1 cellular context compared by ENCODE assay signal in the genomic region with DNA sequence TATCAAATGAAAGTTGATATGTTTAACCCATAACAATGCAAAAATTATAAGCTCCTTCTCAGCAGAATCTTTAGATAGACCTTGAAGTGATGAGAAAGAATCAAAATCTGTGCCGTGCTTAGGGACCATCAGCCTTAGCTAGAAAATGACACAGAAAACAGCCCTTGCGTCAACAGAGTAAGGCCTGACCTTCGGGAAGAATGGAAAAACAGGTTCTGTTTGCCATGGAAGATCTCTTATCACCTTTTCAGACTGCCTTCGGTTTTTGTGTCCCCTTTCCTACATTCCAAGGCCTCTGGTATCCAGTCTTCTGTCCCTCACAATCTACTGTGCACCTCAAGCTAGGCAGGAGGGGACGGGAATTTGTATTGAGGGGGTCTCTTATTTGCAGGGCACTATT.
A peak's percentile ranks its signal among the peaks of the same experiment; 100 is the strongest.
TF ChIP-seq lines count a peak whose summit lies in the region.

No MANE protein-coding gene starts in this region.

TF ChIP-seq in HepG2, 621 proteins besides CTCF, POLR2A, EP300 and RAD21 (continued from another document and continues in another):
- no peak for TF ChIP-seq BCLAF1 (IDR thresholded peaks at IDR 0.05)
- TF ChIP-seq HNF4G (IDR thresholded peaks at IDR 0.05; ENCODE audit: borderline replicate concordance, low read depth, low read length) = no peak
- no peak for TF ChIP-seq HNF4G (CRISPR knock-in tag; IDR thresholded peaks at IDR 0.05; ENCODE audit: borderline replicate concordance, low read depth)
- no peak for TF ChIP-seq ZNF773 (CRISPR knock-in tag; IDR thresholded peaks at IDR 0.05; ENCODE audit: borderline replicate concordance)
- TF ChIP-seq RELA (CRISPR knock-in tag; IDR thresholded peaks at IDR 0.05) = no peak
- TF ChIP-seq ZZZ3 (CRISPR knock-in tag; IDR thresholded peaks at IDR 0.05; ENCODE audit: borderline replicate concordance) = no peak
- no peak for TF ChIP-seq SOX13 (IDR thresholded peaks at IDR 0.05)
- peak in 1 of 2 experiments; percentile 75; a peak in 2 of 4 replicates for TF ChIP-seq SOX13 (CRISPR knock-in tag; conservative IDR thresholded peaks at IDR 0.05 in 1 of 2, IDR thresholded peaks at IDR 0.05 in 1 of 2)
- no peak for TF ChIP-seq CENPBD1 (CRISPR knock-in tag; IDR thresholded peaks at IDR 0.05; ENCODE audit: borderline replicate concordance, low read depth)
- TF ChIP-seq KDM5B (CRISPR knock-in tag; IDR thresholded peaks at IDR 0.05; ENCODE audit: borderline replicate concordance) = no peak
- TF ChIP-seq SOX6 (IDR thresholded peaks at IDR 0.05) = no peak
- TF ChIP-seq SOX6 (CRISPR knock-in tag; IDR thresholded peaks at IDR 0.05) = peak; percentile 59
- TF ChIP-seq STAG1 (CRISPR knock-in tag; IDR thresholded peaks at IDR 0.05) = peak; percentile 34
- no peak for TF ChIP-seq ZSCAN25 (CRISPR knock-in tag; IDR thresholded peaks at IDR 0.05)
- TF ChIP-seq ATAD3A (CRISPR knock-in tag; IDR thresholded peaks at IDR 0.05) = no peak
- TF ChIP-seq ZNF33B (CRISPR knock-in tag; IDR thresholded peaks at IDR 0.05) = no peak
- TF ChIP-seq NR3C1 (CRISPR knock-in tag; IDR thresholded peaks at IDR 0.05) = no peak
- no peak for TF ChIP-seq FOXK1 (CRISPR knock-in tag; IDR thresholded peaks at IDR 0.05; ENCODE audit: borderline replicate concordance, low read depth)
- TF ChIP-seq KLF15 (CRISPR knock-in tag; IDR thresholded peaks at IDR 0.05; ENCODE audit: borderline replicate concordance) = no peak
- no peak for TF ChIP-seq ZNF737 (CRISPR knock-in tag; IDR thresholded peaks at IDR 0.05; ENCODE audit: borderline replicate concordance)
- TF ChIP-seq RBFOX2 (IDR thresholded peaks at IDR 0.05; ENCODE audit: low read depth, low read length) = no peak
- TF ChIP-seq NONO (IDR thresholded peaks at IDR 0.05) = no peak
- TF ChIP-seq NONO (CRISPR knock-in tag; conservative IDR thresholded peaks at IDR 0.05) = no peak
- TF ChIP-seq ZNF792 (CRISPR knock-in tag; IDR thresholded peaks at IDR 0.05) = 0 out of 2 replicates have a peak, but pooled peaks have one; percentile 23
- no peak for TF ChIP-seq ELF4 (CRISPR knock-in tag; IDR thresholded peaks at IDR 0.05; ENCODE audit: borderline replicate concordance)
- TF ChIP-seq POLR2AphosphoS2 (IDR thresholded peaks at IDR 0.05; ENCODE audit: low read depth, low read length) = no peak
- TF ChIP-seq ZNF619 (CRISPR knock-in tag; IDR thresholded peaks at IDR 0.05) = no peak
- no peak for TF ChIP-seq ZNF33A (CRISPR knock-in tag; IDR thresholded peaks at IDR 0.05; ENCODE audit: borderline replicate concordance)
- TF ChIP-seq MED1 (CRISPR knock-in tag; IDR thresholded peaks at IDR 0.05) = peak; percentile 81
- no peak for TF ChIP-seq PHF5A (CRISPR knock-in tag; IDR thresholded peaks at IDR 0.05; ENCODE audit: low read depth, unreplicated experiment)
- TF ChIP-seq SETDB1 (CRISPR knock-in tag; IDR thresholded peaks at IDR 0.05; ENCODE audit: borderline replicate concordance) = no peak
- TF ChIP-seq, protein P1, sequence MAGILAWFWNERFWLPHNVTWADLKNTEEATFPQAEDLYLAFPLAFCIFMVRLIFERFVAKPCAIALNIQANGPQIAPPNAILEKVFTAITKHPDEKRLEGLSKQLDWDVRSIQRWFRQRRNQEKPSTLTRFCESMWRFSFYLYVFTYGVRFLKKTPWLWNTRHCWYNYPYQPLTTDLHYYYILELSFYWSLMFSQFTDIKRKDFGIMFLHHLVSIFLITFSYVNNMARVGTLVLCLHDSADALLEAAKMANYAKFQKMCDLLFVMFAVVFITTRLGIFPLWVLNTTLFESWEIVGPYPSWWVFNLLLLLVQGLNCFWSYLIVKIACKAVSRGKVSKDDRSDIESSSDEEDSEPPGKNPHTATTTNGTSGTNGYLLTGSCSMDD (CRISPR knock-in tag; IDR thresholded peaks at IDR 0.05) = no peak
- no peak for TF ChIP-seq ZNF598 (CRISPR knock-in tag; IDR thresholded peaks at IDR 0.05; ENCODE audit: borderline replicate concordance)
- TF ChIP-seq ZNF772 (CRISPR knock-in tag; IDR thresholded peaks at IDR 0.05) = no peak
- TF ChIP-seq ZNF496 (CRISPR knock-in tag; IDR thresholded peaks at IDR 0.05; ENCODE audit: insufficient replicate concordance) = no peak
- TF ChIP-seq ZNF350 (CRISPR knock-in tag; IDR thresholded peaks at IDR 0.05; ENCODE audit: borderline replicate concordance, low read depth) = no peak
- no peak for TF ChIP-seq IRX3 (CRISPR knock-in tag; IDR thresholded peaks at IDR 0.05; ENCODE audit: borderline replicate concordance, low read depth)
- TF ChIP-seq, protein P2, sequence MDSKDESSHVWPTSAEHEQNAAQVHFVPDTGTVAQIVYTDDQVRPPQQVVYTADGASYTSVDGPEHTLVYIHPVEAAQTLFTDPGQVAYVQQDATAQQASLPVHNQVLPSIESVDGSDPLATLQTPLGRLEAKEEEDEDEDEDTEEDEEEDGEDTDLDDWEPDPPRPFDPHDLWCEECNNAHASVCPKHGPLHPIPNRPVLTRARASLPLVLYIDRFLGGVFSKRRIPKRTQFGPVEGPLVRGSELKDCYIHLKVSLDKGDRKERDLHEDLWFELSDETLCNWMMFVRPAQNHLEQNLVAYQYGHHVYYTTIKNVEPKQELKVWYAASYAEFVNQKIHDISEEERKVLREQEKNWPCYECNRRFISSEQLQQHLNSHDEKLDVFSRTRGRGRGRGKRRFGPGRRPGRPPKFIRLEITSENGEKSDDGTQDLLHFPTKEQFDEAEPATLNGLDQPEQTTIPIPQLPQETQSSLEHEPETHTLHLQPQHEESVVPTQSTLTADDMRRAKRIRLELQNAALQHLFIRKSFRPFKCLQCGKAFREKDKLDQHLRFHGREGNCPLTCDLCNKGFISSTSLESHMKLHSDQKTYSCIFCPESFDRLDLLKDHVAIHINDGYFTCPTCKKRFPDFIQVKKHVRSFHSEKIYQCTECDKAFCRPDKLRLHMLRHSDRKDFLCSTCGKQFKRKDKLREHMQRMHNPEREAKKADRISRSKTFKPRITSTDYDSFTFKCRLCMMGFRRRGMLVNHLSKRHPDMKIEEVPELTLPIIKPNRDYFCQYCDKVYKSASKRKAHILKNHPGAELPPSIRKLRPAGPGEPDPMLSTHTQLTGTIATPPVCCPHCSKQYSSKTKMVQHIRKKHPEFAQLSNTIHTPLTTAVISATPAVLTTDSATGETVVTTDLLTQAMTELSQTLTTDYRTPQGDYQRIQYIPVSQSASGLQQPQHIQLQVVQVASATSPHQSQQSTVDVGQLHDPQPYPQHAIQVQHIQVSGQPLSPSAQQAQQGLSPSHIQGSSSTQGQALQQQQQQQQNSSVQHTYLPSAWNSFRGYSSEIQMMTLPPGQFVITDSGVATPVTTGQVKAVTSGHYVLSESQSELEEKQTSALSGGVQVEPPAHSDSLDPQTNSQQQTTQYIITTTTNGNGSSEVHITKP (CRISPR knock-in tag; IDR thresholded peaks at IDR 0.05; ENCODE audit: low read depth) = no peak
- no peak for TF ChIP-seq HCFC1 (IDR thresholded peaks at IDR 0.05; ENCODE audit: low read depth, low read length)
- no peak for TF ChIP-seq ZNF607 (CRISPR knock-in tag; IDR thresholded peaks at IDR 0.05; ENCODE audit: borderline replicate concordance)
- peak; percentile 20; the same call in 1 of the 2 replicates for TF ChIP-seq SIX4 (CRISPR knock-in tag; IDR thresholded peaks at IDR 0.05)
- TF ChIP-seq ZNF816 (CRISPR knock-in tag; IDR thresholded peaks at IDR 0.05; ENCODE audit: borderline replicate concordance) = 0 out of 2 replicates have a peak, but pooled peaks have one; percentile 32
- no peak for TF ChIP-seq RXRB (CRISPR knock-in tag; IDR thresholded peaks at IDR 0.05; ENCODE audit: borderline replicate concordance)
- no peak for TF ChIP-seq ZNF570 (CRISPR knock-in tag; IDR thresholded peaks at IDR 0.05; ENCODE audit: borderline replicate concordance)
- TF ChIP-seq SAP130 (CRISPR knock-in tag; IDR thresholded peaks at IDR 0.05; ENCODE audit: low read depth) = peak; percentile 33; the same call in 1 of the 2 replicates
- no peak for TF ChIP-seq KDM6A (CRISPR knock-in tag; IDR thresholded peaks at IDR 0.05; ENCODE audit: low read depth)
- no peak for TF ChIP-seq ZNF3 (CRISPR knock-in tag; IDR thresholded peaks at IDR 0.05)
- TF ChIP-seq DNMT1 (CRISPR knock-in tag; IDR thresholded peaks at IDR 0.05) = no peak
- TF ChIP-seq ZNF333 (CRISPR knock-in tag; IDR thresholded peaks at IDR 0.05; ENCODE audit: borderline replicate concordance) = no peak
- TF ChIP-seq ZNF543 (CRISPR knock-in tag; IDR thresholded peaks at IDR 0.05) = no peak
- no peak for TF ChIP-seq ATF7-NPFF (CRISPR knock-in tag; IDR thresholded peaks at IDR 0.05; ENCODE audit: low read depth)
- TF ChIP-seq RARG (CRISPR knock-in tag; IDR thresholded peaks at IDR 0.05; ENCODE audit: low read depth) = no peak
- TF ChIP-seq ZNF556 (CRISPR knock-in tag; IDR thresholded peaks at IDR 0.05; ENCODE audit: borderline replicate concordance) = no peak
- TF ChIP-seq, protein P3, sequence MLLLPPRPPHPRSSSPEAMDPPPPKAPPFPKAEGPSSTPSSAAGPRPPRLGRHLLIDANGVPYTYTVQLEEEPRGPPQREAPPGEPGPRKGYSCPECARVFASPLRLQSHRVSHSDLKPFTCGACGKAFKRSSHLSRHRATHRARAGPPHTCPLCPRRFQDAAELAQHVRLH (CRISPR knock-in tag; IDR thresholded peaks at IDR 0.05; ENCODE audit: borderline replicate concordance, low read depth) = no peak
- TF ChIP-seq NFIC (IDR thresholded peaks at IDR 0.05; ENCODE audit: low read length) = no peak; the same call in 1 of the 2 replicates
- TF ChIP-seq, protein P4, sequence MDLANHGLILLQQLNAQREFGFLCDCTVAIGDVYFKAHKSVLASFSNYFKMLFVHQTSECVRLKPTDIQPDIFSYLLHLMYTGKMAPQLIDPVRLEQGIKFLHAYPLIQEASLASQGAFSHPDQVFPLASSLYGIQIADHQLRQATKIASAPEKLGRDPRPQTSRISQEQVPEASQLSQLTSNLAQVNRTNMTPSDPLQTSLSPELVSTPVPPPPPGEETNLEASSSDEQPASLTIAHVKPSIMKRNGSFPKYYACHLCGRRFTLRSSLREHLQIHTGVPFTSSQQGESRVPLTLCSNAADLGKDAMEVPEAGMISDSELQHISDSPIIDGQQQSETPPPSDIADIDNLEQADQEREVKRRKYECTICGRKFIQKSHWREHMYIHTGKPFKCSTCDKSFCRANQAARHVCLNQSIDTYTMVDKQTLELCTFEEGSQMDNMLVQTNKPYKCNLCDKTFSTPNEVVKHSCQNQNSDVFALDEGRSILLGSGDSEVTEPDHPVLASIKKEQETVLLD (CRISPR knock-in tag; IDR thresholded peaks at IDR 0.05; ENCODE audit: low read depth) = no peak
- TF ChIP-seq IKZF1 (IDR thresholded peaks at IDR 0.05) = no peak
- no peak for TF ChIP-seq FOXO4 (CRISPR knock-in tag; conservative IDR thresholded peaks at IDR 0.05)
- TF ChIP-seq MIER3 (CRISPR knock-in tag; IDR thresholded peaks at IDR 0.05; ENCODE audit: borderline replicate concordance) = no peak
- TF ChIP-seq HOMEZ (CRISPR knock-in tag; IDR thresholded peaks at IDR 0.05; ENCODE audit: low read depth) = peak; percentile 96
- no peak for TF ChIP-seq SCMH1 (CRISPR knock-in tag; IDR thresholded peaks at IDR 0.05; ENCODE audit: borderline replicate concordance)
- TF ChIP-seq RCOR2 (CRISPR knock-in tag; IDR thresholded peaks at IDR 0.05) = peak; percentile 51; the same call in 1 of the 2 replicates
- no peak for TF ChIP-seq ZNF451 (CRISPR knock-in tag; IDR thresholded peaks at IDR 0.05)
